Comparison of ENCODE assay signal across 21 cellular contexts in the genomic region with DNA sequence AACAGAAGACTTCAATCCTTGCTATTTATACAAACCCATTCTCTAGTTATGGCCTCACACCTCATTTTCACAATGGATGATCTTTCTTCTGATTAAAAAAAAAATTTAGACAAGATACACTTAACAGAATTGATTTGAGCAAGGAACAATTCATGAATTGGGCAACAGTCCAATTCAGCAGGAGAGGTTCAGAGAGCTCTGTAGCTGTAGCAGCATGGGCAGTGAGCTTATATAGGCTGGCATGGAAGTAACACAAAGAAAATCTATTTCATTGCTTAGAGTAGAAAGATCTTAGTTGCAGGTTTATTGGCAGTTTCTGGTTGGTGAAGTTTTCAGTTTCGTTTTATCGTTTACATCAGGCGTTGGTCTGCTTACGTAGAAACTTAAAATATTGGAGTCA. TPM values are rescaled to one million over a fixed set of nuclear protein-coding genes. Genes with fewer than 3 reads are reported as not detected.
DNase-seq lines count a peak whose midpoint lies in the region; ATAC-seq and TF ChIP-seq lines count a peak whose summit lies in the region.
"Had no signal": no experiment of that assay in that cellular context is flagged by ENCODE, and none has a peak within 500 bp of the region (broad histone marks: within the 10 kb centered on the region; RNA-seq: fewer than 3 reads in every experiment).

No MANE protein-coding gene starts in this region.

- no peaks in the 10 kb centered on the region for H3K4me1 ChIP-seq in Loucy (ENCODE audit: insufficient read depth, low read length, poor library complexity, severe bottlenecking)

- H3F3A ChIP-seq in Loucy (ENCODE audit: low read depth) = no peaks in the 10 kb centered on the region

- H3K27ac Mint-ChIP-seq in activated CD4-positive, alpha-beta T cell treated with anti-CD3 and anti-CD28 coated beads, Interleukin-2, amount 10 ng/mL, durations not matched to agents 24 days and 14 days = no peak overlapping the region
- H3K27ac Mint-ChIP-seq in activated CD4-positive, alpha-beta T cell treated with anti-CD3 and anti-CD28 coated beads, Interleukin-2, amount 10 ng/mL, durations not matched to agents 7 days and 5 days = no peak overlapping the region
- H3K27ac Mint-ChIP-seq: CD8-positive, alpha-beta T cell; GM23338; HFFc6 had no signal

- no peaks in the 10 kb centered on the region for H4K20me1 ChIP-seq in Loucy (ENCODE audit: insufficient read depth, low read length, poor library complexity, severe bottlenecking)
- H4K20me1 ChIP-seq: BLaER1 had no signal

- H3K9ac ChIP-seq in Loucy (ENCODE audit: low read depth, low read length, poor library complexity, severe bottlenecking) = no peak overlapping the region
- H3K9ac ChIP-seq: BLaER1 had no signal

- DNase-seq in NCI-H345 (lab: John Stamatoyannopoulos, UW) = peak; percentile 20
- DNase-seq in NCI-H345 treated with DMSO at 0.1 percent for 48 hours (lab: John Stamatoyannopoulos, UW; ENCODE audit: unreplicated experiment) = no peak
- peak; percentile 56 for DNase-seq in activated CD4-positive, alpha-beta T cell treated with anti-CD3 and anti-CD28 coated beads, Interleukin-2, amount 10 ng/mL, durations not matched to agents 24 days and 14 days
- DNase-seq in activated CD4-positive, alpha-beta T cell treated with anti-CD3 and anti-CD28 coated beads, Interleukin-2, amount 10 ng/mL, durations not matched to agents 7 days and 5 days = no peak
- DNase-seq in NCI-H69 (lab: John Stamatoyannopoulos, UW) = peak; percentile 55
- DNase-seq in NCI-H2081 treated with DMSO at 0.1 percent for 48 hours (lab: John Stamatoyannopoulos, UW) = no peak
- DNase-seq: 8988T; Calu3; CD8-positive, alpha-beta T cell; DMS153; DMS79; GDM1; H7; HFFc6; IMR-90 had no signal

- no peaks in the 10 kb centered on the region for H3K9me2 ChIP-seq in Loucy (replicated peaks; ENCODE audit: low read depth, low read length)

- POLR2A ChIA-PET in activated CD4-positive, alpha-beta T cell treated with anti-CD3 and anti-CD28 coated beads, Interleukin-2, amount 10 ng/mL, durations not matched to agents 7 days and 5 days (lab: Charles Lee) = interaction anchor here (0.6 to 0.7 kb wide), 2 partner anchors 200 to 256 kb away, joined by 3 to 4 read pairs; no protein-coding TSS in a partner anchor

- CTCF ChIA-PET in activated CD4-positive, alpha-beta T cell treated with anti-CD3 and anti-CD28 coated beads, Interleukin-2, amount 10 ng/mL, durations not matched to agents 7 days and 5 days (lab: Charles Lee) = no interaction called here

- no peaks in the 10 kb centered on the region for H3K36me3 Mint-ChIP-seq in activated CD4-positive, alpha-beta T cell treated with anti-CD3 and anti-CD28 coated beads, Interleukin-2, amount 10 ng/mL, durations not matched to agents 24 days and 14 days (ENCODE audit: low read depth)
- H3K36me3 Mint-ChIP-seq in activated CD4-positive, alpha-beta T cell treated with anti-CD3 and anti-CD28 coated beads, Interleukin-2, amount 10 ng/mL, durations not matched to agents 7 days and 5 days (ENCODE audit: low read depth) = no peaks in the 10 kb centered on the region
- H3K36me3 Mint-ChIP-seq: CD14-positive monocyte; CD8-positive, alpha-beta T cell had no signal

- peak overlapping the region; percentile 11; the same call in 1 of the 2 replicates for H2AFZ ChIP-seq in Loucy (ENCODE audit: low read length)
- H2AFZ ChIP-seq: GM23338 had no signal

- TF ChIP-seq CTCF in Loucy (conservative IDR thresholded peaks at IDR 0.05; ENCODE audit: low read length) = no peak

- H3K9me3 Mint-ChIP-seq in activated CD4-positive, alpha-beta T cell treated with anti-CD3 and anti-CD28 coated beads, Interleukin-2, amount 10 ng/mL, durations not matched to agents 24 days and 14 days = no peaks in the 10 kb centered on the region
- peaks cover 2% of the 10 kb centered on the region for H3K9me3 Mint-ChIP-seq in activated CD4-positive, alpha-beta T cell treated with anti-CD3 and anti-CD28 coated beads, Interleukin-2, amount 10 ng/mL, durations not matched to agents 7 days and 5 days
- H3K9me3 Mint-ChIP-seq: HFFc6 had no signal

- H3K4me3 ChIP-seq in Loucy (ENCODE audit: low read length, poor library complexity, severe bottlenecking) = no peak overlapping the region
- H3K4me3 ChIP-seq: BLaER1, GM23338 had no signal

- H3K79me2 ChIP-seq in Loucy (ENCODE audit: insufficient read depth, low read length) = no peaks in the 10 kb centered on the region

- H3K4me2 ChIP-seq in Loucy (ENCODE audit: low read depth, low read length, poor library complexity, severe bottlenecking) = no peak overlapping the region
- H3K4me2 ChIP-seq: BLaER1, GM23338 had no signal

- H3K27me3 ChIP-seq in Loucy (ENCODE audit: insufficient read depth, low read length, poor library complexity, severe bottlenecking) = no peaks in the 10 kb centered on the region
- H3K27me3 ChIP-seq: BLaER1 had no signal

- ATAC-seq in GM21737 (IDR thresholded peaks at IDR 0.05; ENCODE audit: unreplicated experiment) = no peak
- ATAC-seq: CD8-positive, alpha-beta T cell; GM23338; HCT116 had no signal

- no peaks in the 10 kb centered on the region for H3K27me3 Mint-ChIP-seq in activated CD4-positive, alpha-beta T cell treated with anti-CD3 and anti-CD28 coated beads, Interleukin-2, amount 10 ng/mL, durations not matched to agents 24 days and 14 days
- no peaks in the 10 kb centered on the region for H3K27me3 Mint-ChIP-seq in activated CD4-positive, alpha-beta T cell treated with anti-CD3 and anti-CD28 coated beads, Interleukin-2, amount 10 ng/mL, durations not matched to agents 7 days and 5 days

- no peak overlapping the region for H3K4me3 Mint-ChIP-seq in activated CD4-positive, alpha-beta T cell treated with anti-CD3 and anti-CD28 coated beads, Interleukin-2, amount 10 ng/mL, durations not matched to agents 24 days and 14 days
- H3K4me3 Mint-ChIP-seq in activated CD4-positive, alpha-beta T cell treated with anti-CD3 and anti-CD28 coated beads, Interleukin-2, amount 10 ng/mL, durations not matched to agents 7 days and 5 days = no peak overlapping the region
- H3K4me3 Mint-ChIP-seq: CD14-positive monocyte; CD8-positive, alpha-beta T cell; GM23338; HFFc6 had no signal

- no peaks in the 10 kb centered on the region for H3K9me3 ChIP-seq in Loucy (ENCODE audit: insufficient read depth, low read depth, low read length)
- H3K9me3 ChIP-seq: BLaER1 had no signal

- H3K4me1 Mint-ChIP-seq in activated CD4-positive, alpha-beta T cell treated with anti-CD3 and anti-CD28 coated beads, Interleukin-2, amount 10 ng/mL, durations not matched to agents 24 days and 14 days = no peaks in the 10 kb centered on the region
- H3K4me1 Mint-ChIP-seq in activated CD4-positive, alpha-beta T cell treated with anti-CD3 and anti-CD28 coated beads, Interleukin-2, amount 10 ng/mL, durations not matched to agents 7 days and 5 days = no peaks in the 10 kb centered on the region
- H3K4me1 Mint-ChIP-seq: CD14-positive monocyte, GM23338 had no signal

- intact Hi-C loops in activated CD4-positive, alpha-beta T cell treated with anti-CD3 and anti-CD28 coated beads, Interleukin-2, amount 10 ng/mL, durations not matched to agents 24 days and 14 days (cut with micrococcal nuclease) = no loop called here

- no peaks in the 10 kb centered on the region for H3K36me3 ChIP-seq in Loucy (ENCODE audit: insufficient read depth, low read length)
- H3K36me3 ChIP-seq: BLaER1 had no signal

RNA-seq across cellular contexts. Expression of a gene that starts 23.0 kb away (rescaled TPM):
- 0.12 and 0.16 TPM in 2 replicates for total RNA-seq in activated CD4-positive, alpha-beta T cell treated with anti-CD3 and anti-CD28 coated beads, Interleukin-2, amount 10 ng/mL, durations not matched to agents 24 days and 14 days
- under 1 TPM; 0.17 to 0.25 TPM for total RNA-seq in activated CD4-positive, alpha-beta T cell treated with anti-CD3 and anti-CD28 coated beads, Interleukin-2, amount 10 ng/mL, durations not matched to agents 7 days and 5 days
- total RNA-seq: IMR-90 had no signal

Comparison
In these comparisons a context has a peak if more than half of its experiments do, and no peak if none do; other contexts are left out.
1. DNase-seq: peak in NCI-H345 (single experiment), activated CD4-positive, alpha-beta T cell treated with anti-CD3 and anti-CD28 coated beads, Interleukin-2, amount 10 ng/mL, durations not matched to agents 24 days and 14 days (single experiment) and NCI-H69 (single experiment); none in NCI-H345 treated with DMSO at 0.1 percent for 48 hours (single experiment), activated CD4-positive, alpha-beta T cell treated with anti-CD3 and anti-CD28 coated beads, Interleukin-2, amount 10 ng/mL, durations not matched to agents 7 days and 5 days (single experiment) and NCI-H2081 treated with DMSO at 0.1 percent for 48 hours (single experiment).